Comparison of ENCODE assay signal across 8 cellular contexts in genomic region chr3:54122046-54122801, GRCh38. TPM values are rescaled to one million over a fixed set of nuclear protein-coding genes. Genes with fewer than 3 reads are reported as not detected.
A peak's percentile ranks its signal among the peaks of the same experiment; 100 is the strongest.
DNase-seq lines count a peak whose midpoint lies in the region; ATAC-seq and TF ChIP-seq lines count a peak whose summit lies in the region.

Gene CACNA2D3, plus strand, starts transcription at chr3:54122552.

- H3F3A ChIP-seq in DOHH2 (ENCODE audit: control insufficient read depth, insufficient read depth) (no peaks in the 10 kb centered on the region), PC-9 (ENCODE audit: insufficient read depth, low read depth) (no peaks in the 10 kb centered on the region)

- H3K4me1 ChIP-seq in DOHH2 (ENCODE audit: control insufficient read depth, low read length) (no peaks in the 10 kb centered on the region), transverse colon (peaks cover 10 to 24% (median 17%) of the 10 kb centered on the region in 4 donors), PC-9 (replicated peaks; ENCODE audit: insufficient read depth) (no peaks in the 10 kb centered on the region)

- in situ Hi-C loops in transverse colon (cut with MboI; ENCODE audit: low pct_ligation_motif_present in 1 of 4, low pct_unique_long_range_greater_than_20kb in 1 of 4, low sequenced_read_pairs in 3 of 4) = no loop called here

- TF ChIP-seq POLR2A in transverse colon (IDR thresholded peaks at IDR 0.05) = no peak

- no TSS peak for BruUV-seq in PC-9 (replicated peaks; lab: Mats Ljungman, UMichigan)

- POLR2A ChIA-PET in PC-9 (lab: Charles Lee; ENCODE audit: unreplicated experiment) = no interaction called here

- no peaks in the 10 kb centered on the region for H3K79me2 ChIP-seq in DOHH2 (ENCODE audit: control insufficient read depth, low read length)
- H3K79me2 ChIP-seq in PC-9 (ENCODE audit: low read depth) = no peaks in the 10 kb centered on the region

- intact Hi-C loops in transverse colon (cut with DNase I; ENCODE audit: low total_unique reads) = no loop called here
- intact Hi-C loops in PC-9 (cut with micrococcal nuclease; ENCODE audit: unreplicated experiment) = no loop called here

- TF ChIP-seq EP300 in transverse colon (IDR thresholded peaks at IDR 0.05; ENCODE audit: low read depth) = no peak

- no peaks in the 10 kb centered on the region for H3K9me3 ChIP-seq in DOHH2 (ENCODE audit: control insufficient read depth, insufficient read depth, low read length)
- H3K9me3 ChIP-seq in transverse colon = no peaks in the 10 kb centered on the region
- H3K9me3 ChIP-seq in PC-9 (ENCODE audit: insufficient read depth, low read depth) = no peaks in the 10 kb centered on the region

- no peak for ATAC-seq in GM19035 (IDR thresholded peaks at IDR 0.05; ENCODE audit: unreplicated experiment)

- H3K9me2 ChIP-seq in DOHH2 (replicated peaks; ENCODE audit: control insufficient read depth, low read length) (no peaks in the 10 kb centered on the region), PC-9 (ENCODE audit: insufficient read depth) (no peaks in the 10 kb centered on the region)

- H3K36me3 ChIP-seq in DOHH2 (ENCODE audit: control insufficient read depth, low read length) (no peaks in the 10 kb centered on the region), transverse colon (no peaks in the 10 kb centered on the region), PC-9 (ENCODE audit: low read depth) (no peaks in the 10 kb centered on the region)

- peak within 1 kb of the TSS; percentile 26 for H3K4me2 ChIP-seq in DOHH2 (ENCODE audit: low read length)
- no peak within 1 kb of the TSS for H3K4me2 ChIP-seq in PC-9

- H3K4me3 ChIP-seq in DOHH2 (ENCODE audit: low read length) (no peak within 1 kb of the TSS), transverse colon (peak within 1 kb of the TSS; percentile 25 to 68 (median 48)), PC-9 (no peak within 1 kb of the TSS)

- H3K27me3 ChIP-seq in DOHH2 (ENCODE audit: control insufficient read depth, low read length) (peaks cover 27% of the 10 kb centered on the region), transverse colon (peaks cover 95% of the 10 kb centered on the region), PC-9 (ENCODE audit: insufficient read depth, low read depth) (peaks cover 15% of the 10 kb centered on the region; the same call in 1 of the 2 replicates)

- CTCF ChIA-PET in PC-9 (lab: Charles Lee) = no interaction called here

- H4K20me1 ChIP-seq in DOHH2 (ENCODE audit: control insufficient read depth, insufficient read depth, low read depth, low read length) (no peaks in the 10 kb centered on the region), PC-9 (ENCODE audit: insufficient read depth) (no peaks in the 10 kb centered on the region)

- H2AFZ ChIP-seq in PC-9 = no peak within 1 kb of the TSS

- TF ChIP-seq CTCF in DOHH2 (IDR thresholded peaks at IDR 0.05; ENCODE audit: low read depth, low read length, poor library complexity, severe bottlenecking) (no peak), transverse colon (IDR thresholded peaks at IDR 0.05) (no peak), PC-9 (conservative IDR thresholded peaks at IDR 0.05) (no peak)

- H3K27ac ChIP-seq in DOHH2 (ENCODE audit: low read depth, low read length) = no peak within 1 kb of the TSS
- H3K27ac ChIP-seq in caudate nucleus (ENCODE audit: low read depth, low read length) = peak within 1 kb of the TSS; percentile 67
- H3K27ac ChIP-seq in transverse colon = peak within 1 kb of the TSS; percentile 31 to 75 (median 62)
- H3K27ac ChIP-seq in PC-9 = no peak within 1 kb of the TSS

- DNase-seq in M059J (ENCODE audit: low read depth) = peak; percentile 38
- DNase-seq in caudate nucleus (lab: John Stamatoyannopoulos, UW) = peak in 23 of 61 donors; percentile 20 to 77 (median 52)
- DNase-seq in left kidney (ENCODE audit: low read depth, low spot score) = peak; percentile 81
- DNase-seq in transverse colon = peak; percentile 26
- no peak for DNase-seq in PC-9
- no peak for DNase-seq in stimulated activated naive CD4-positive, alpha-beta T cell (lab: John Stamatoyannopoulos, UW)

- WGBS in transverse colon (ENCODE audit: low coverage in 1 of 2), 2 donors = 1% methylated on average over 56 of the region's 109 CpGs; no CpG with 5 or more reads in 1 of the 2 donors

RNA-seq across cellular contexts. Expression of gene CACNA2D3, which starts in this region (rescaled TPM):
- total RNA-seq in M059J (2014; rRNA removed; shearing (Covaris generic)) = 0.91 TPM in 2 replicates
- total RNA-seq in transverse colon = 1 to 10 TPM in 2 of 4 donors, under 1 TPM in 2; 0.55 to 3.4 (median 1.6) TPM
- total RNA-seq in PC-9 (2021) = 0.18 and 0.59 TPM in 2 replicates

Comparison
In these comparisons a context has a peak if more than half of its experiments do, and no peak if none do; other contexts are left out.
1. Peak in DNase-seq in M059J; RNA of the gene not detected or under 1 TPM.
2. H3K27ac ChIP-seq: peak in caudate nucleus (single experiment) and transverse colon (4 of 4); none in DOHH2 (single experiment) and PC-9 (single experiment).
3. H3K4me3 ChIP-seq: peak in transverse colon (4 of 4); none in DOHH2 (single experiment) and PC-9 (single experiment).
4. DNase-seq: peak in left kidney (single experiment) and transverse colon (single experiment); none in PC-9 (0 of 2) and stimulated activated naive CD4-positive, alpha-beta T cell (0 of 6).